Comparison of ENCODE assay signal across 19 cellular contexts in the genomic region with DNA sequence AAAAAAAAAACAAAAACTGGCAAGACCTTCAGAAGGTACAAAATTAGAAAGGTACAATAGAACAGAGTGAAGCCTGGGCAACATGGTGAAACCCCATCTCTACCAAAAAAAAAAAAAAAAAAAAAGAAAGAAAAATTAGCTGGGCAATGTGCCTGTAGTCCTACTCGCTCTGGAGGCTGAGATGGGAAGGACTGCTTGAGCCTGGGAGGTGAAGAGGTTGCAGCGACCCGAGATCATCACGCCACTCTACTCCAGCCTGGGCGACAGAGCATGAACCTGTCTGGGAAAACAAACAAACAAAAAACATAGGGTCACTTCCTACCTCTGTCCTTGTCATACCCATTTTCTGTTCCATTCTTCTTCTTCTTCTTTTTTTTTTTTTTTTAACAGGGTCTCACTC. TPM values are rescaled to one million over a fixed set of nuclear protein-coding genes. Genes with fewer than 3 reads are reported as not detected.
DNase-seq lines count a peak whose midpoint lies in the region; ATAC-seq and TF ChIP-seq lines count a peak whose summit lies in the region.
"Had no signal": no experiment of that assay in that cellular context is flagged by ENCODE, and none has a peak within 500 bp of the region (broad histone marks: within the 10 kb centered on the region; RNA-seq: fewer than 3 reads in every experiment).

No MANE protein-coding gene starts in this region.

- no peaks in the 10 kb centered on the region for H3F3A ChIP-seq in PC-9 (ENCODE audit: insufficient read depth, low read depth)

- no peak for DNase-seq in AG04450 (ENCODE audit: low read depth, low spot score)
- no peak for DNase-seq in PC-9
- DNase-seq in esophagus squamous epithelium (lab: John Stamatoyannopoulos, UW): no peak
- DNase-seq in sigmoid colon: no peak
- DNase-seq in Karpas-422: no peak
- DNase-seq in HuH-7 (ENCODE audit: low spot score): no peak
- no peak for DNase-seq in activated T-cell treated with anti-CD3 and anti-CD28 coated beads, Interleukin-2, amount 50 U/mL, for 48 hours
- DNase-seq: activated CD4-positive, CD25-positive, alpha-beta regulatory T cell treated with anti-CD3 and anti-CD28 coated beads, Interleukin-2, amount 50 U/mL, for 72 hours; activated CD8-positive, alpha-beta memory T cell treated with anti-CD3 and anti-CD28 coated beads, Interleukin-2, amount 50 U/mL, for 48 hours; GDM1; left colon; mucosa of descending colon; NCI-H1436; NCI-H226; pancreas; stimulated activated naive CD4-positive, alpha-beta T cell had no signal

- CTCF ChIA-PET in AG04450 (lab: Charles Lee) (interaction anchor here (0.6 to 2.2 kb wide), 2 partner anchors 20 to 125 kb away, joined by 3 to 11 read pairs; no protein-coding TSS in a partner anchor), PC-9 (lab: Charles Lee) (no interaction called here)

- no peak for TF ChIP-seq EP300 in sigmoid colon (IDR thresholded peaks at IDR 0.05)

- H4K20me1 ChIP-seq in PC-9 (ENCODE audit: insufficient read depth): no peaks in the 10 kb centered on the region
- H4K20me1 ChIP-seq in Karpas-422 (ENCODE audit: insufficient read depth, low read depth, low read length): no peaks in the 10 kb centered on the region

- no peak overlapping the region for H3K4me2 ChIP-seq in PC-9
- no peak overlapping the region for H3K4me2 ChIP-seq in Karpas-422 (ENCODE audit: low read depth, low read length, poor library complexity, severe bottlenecking)
- H3K4me2 ChIP-seq: KMS-11 had no signal

- intact Hi-C loops in PC-9 (cut with micrococcal nuclease; ENCODE audit: unreplicated experiment) (loop anchor here (5.0 kb wide), 1 partner anchor 45 kb away; the partner anchor contains the start of gene DLG5), esophagus squamous epithelium (cut with DNase I) (loop anchor here (10.0 kb wide), 1 partner anchor 127 kb away; no protein-coding TSS in a partner anchor), sigmoid colon (cut with DNase I) (loop anchor here (10.0 kb wide), 1 partner anchor 97 kb away; no protein-coding TSS in a partner anchor)

- no peak for TF ChIP-seq CTCF in AG04450 (IDR thresholded peaks at IDR 0.05; ENCODE audit: low read depth, low read length)
- no peak for TF ChIP-seq CTCF in PC-9 (conservative IDR thresholded peaks at IDR 0.05)
- TF ChIP-seq CTCF in esophagus squamous epithelium (IDR thresholded peaks at IDR 0.05): no peak
- no peak for TF ChIP-seq CTCF in sigmoid colon (IDR thresholded peaks at IDR 0.05)

- H3K27me3 ChIP-seq in AG04450 (ENCODE audit: control insufficient read depth, insufficient read depth, low read length) (no peaks in the 10 kb centered on the region), PC-9 (ENCODE audit: insufficient read depth, low read depth) (no peaks in the 10 kb centered on the region), esophagus squamous epithelium (no peaks in the 10 kb centered on the region), sigmoid colon (no peaks in the 10 kb centered on the region), Karpas-422 (ENCODE audit: low read length) (no peaks in the 10 kb centered on the region)
- H3K27me3 ChIP-seq: pancreas had no signal

- TSS peak; percentile 16 for BruUV-seq in PC-9 (replicated peaks; lab: Mats Ljungman, UMichigan)

- H3K4me3 ChIP-seq in AG04450 (ENCODE audit: low read depth, low read length): no peak overlapping the region
- H3K4me3 ChIP-seq in PC-9: no peak overlapping the region
- no peak overlapping the region for H3K4me3 ChIP-seq in esophagus squamous epithelium
- no peak overlapping the region for H3K4me3 ChIP-seq in sigmoid colon
- H3K4me3 ChIP-seq in Karpas-422 (ENCODE audit: low read length): no peak overlapping the region
- H3K4me3 ChIP-seq: mucosa of descending colon, pancreas had no signal

- no peaks in the 10 kb centered on the region for H3K9me2 ChIP-seq in PC-9 (ENCODE audit: insufficient read depth)
- no peaks in the 10 kb centered on the region for H3K9me2 ChIP-seq in Karpas-422 (replicated peaks; ENCODE audit: insufficient read depth, low read length)

- H3K36me3 ChIP-seq in PC-9 (ENCODE audit: low read depth) (no peaks in the 10 kb centered on the region), esophagus squamous epithelium (peaks cover 3 to 22% (median 3%) of the 10 kb centered on the region in 3 donors), sigmoid colon (peaks cover 2 to 7% (median 4%) of the 10 kb centered on the region in 4 donors), Karpas-422 (ENCODE audit: insufficient read depth, low read length) (peaks cover 2% of the 10 kb centered on the region; the same call in 1 of the 2 replicates)

- peaks cover 5% of the 10 kb centered on the region; the same call in 1 of the 2 replicates for H3K4me1 ChIP-seq in PC-9 (replicated peaks; ENCODE audit: insufficient read depth)
- peaks cover 0 to 24% (median 3%) of the 10 kb centered on the region in 3 donors for H3K4me1 ChIP-seq in esophagus squamous epithelium
- H3K4me1 ChIP-seq in sigmoid colon: peaks cover 0 to 64% (median 57%) of the 10 kb centered on the region in 4 donors
- no peaks in the 10 kb centered on the region for H3K4me1 ChIP-seq in Karpas-422 (ENCODE audit: low read length)

- H3K27ac ChIP-seq in AG04450 (ENCODE audit: low read depth, low read length): peak overlapping the region; percentile 82
- H3K27ac ChIP-seq in PC-9: no peak overlapping the region
- peak overlapping the region; percentile 18 to 79 (median 60) for H3K27ac ChIP-seq in esophagus squamous epithelium
- peak overlapping the region; percentile 79 to 93 (median 90) for H3K27ac ChIP-seq in sigmoid colon
- H3K27ac ChIP-seq in Karpas-422 (ENCODE audit: low read length): no peak overlapping the region
- H3K27ac ChIP-seq: KMS-11 had no signal

- ATAC-seq in HG02938 (IDR thresholded peaks at IDR 0.05; ENCODE audit: unreplicated experiment): no peak
- ATAC-seq: activated naive CD4-positive, alpha-beta T cell treated with anti-CD3 and anti-CD28 coated beads, Interleukin-2, amount 50 U/mL, for 72 hours; left colon had no signal

- H3K9me3 ChIP-seq in AG04450 (ENCODE audit: control insufficient read depth, insufficient read depth, low read length) (no peaks in the 10 kb centered on the region), PC-9 (ENCODE audit: insufficient read depth, low read depth) (no peaks in the 10 kb centered on the region), esophagus squamous epithelium (no peaks in the 10 kb centered on the region), sigmoid colon (no peaks in the 10 kb centered on the region), Karpas-422 (ENCODE audit: low read length) (no peaks in the 10 kb centered on the region)
- H3K9me3 ChIP-seq: mucosa of descending colon, pancreas had no signal

- WGBS in esophagus squamous epithelium, 2 donors: 76 to 77% methylated on average over 5 of the region's 5 CpGs
- 93 to 94% methylated on average over 5 of the region's 5 CpGs for WGBS in sigmoid colon, 2 donors

- POLR2A ChIA-PET in AG04450 (lab: Yijun Ruan, JAX) (interaction anchor here (0.6 to 1.3 kb wide), 3 partner anchors 31 to 69 kb away, joined by 3 to 4 read pairs (median 4); partner anchors contain the start of gene DLG5), PC-9 (lab: Charles Lee; ENCODE audit: unreplicated experiment) (interaction anchor here (0.7 kb wide), 1 partner anchor 338 kb away, joined by 6 read pairs; no protein-coding TSS in a partner anchor)

- H3K79me2 ChIP-seq in PC-9 (ENCODE audit: low read depth) (no peaks in the 10 kb centered on the region), Karpas-422 (ENCODE audit: low read length) (no peaks in the 10 kb centered on the region)

- no peak overlapping the region for H3K9ac ChIP-seq in Karpas-422 (ENCODE audit: low read length)
- H3K9ac ChIP-seq: KMS-11 had no signal

- H2AFZ ChIP-seq in PC-9: no peak overlapping the region
- no peak overlapping the region for H2AFZ ChIP-seq in Karpas-422 (ENCODE audit: low read length)

- no peak for TF ChIP-seq POLR2A in esophagus squamous epithelium (IDR thresholded peaks at IDR 0.05)
- no peak for TF ChIP-seq POLR2A in sigmoid colon (IDR thresholded peaks at IDR 0.05)

RNA-seq across cellular contexts. Expression of gene DLG5, which starts 45.6 kb away (rescaled TPM):
- polyA plus RNA-seq in AG04450 (2011; rRNA removed) (16.3 and 21.9 TPM in 2 replicates), sigmoid colon (10 to 100 TPM in 1 of 3 donors, 1 to 10 TPM in 2; 6.0 to 20.3 (median 7.2) TPM)
- 37.3 and 43.2 TPM in 2 replicates for polyA minus RNA-seq in AG04450 (2011; rRNA and poly(A)+ RNA removed)
- total RNA-seq in PC-9 (2021) (75.5 and 81.7 TPM in 2 replicates), esophagus squamous epithelium (10 to 100 TPM; 34.1 to 50.9 (median 41.3) TPM), sigmoid colon (10 to 100 TPM; 41.0 to 78.1 (median 49.4) TPM)
- 0.19 and 0.43 TPM in 2 replicates for total RNA-seq in Karpas-422 (2014; rRNA removed; shearing (Covaris generic); ENCODE audit: low replicate concordance)

RNA-seq across cellular contexts. Expression of gene POLR3A, which starts 57.2 kb away (rescaled TPM):
- polyA plus RNA-seq in AG04450 (2011; rRNA removed): 15.9 and 16.3 TPM in 2 replicates
- 43.0 and 49.7 TPM in 2 replicates for polyA minus RNA-seq in AG04450 (2011; rRNA and poly(A)+ RNA removed)
- 13.1 and 14.9 TPM in 2 replicates for total RNA-seq in PC-9 (2021)
- total RNA-seq in esophagus squamous epithelium: 10 to 100 TPM in 3 of 4 donors, 1 to 10 TPM in 1; 8.3 to 13.5 (median 12.0) TPM
- total RNA-seq in sigmoid colon: 10 to 100 TPM in 2 of 4 donors, 1 to 10 TPM in 2; 9.6 to 13.0 (median 11.0) TPM
- 1 to 10 TPM; 1.6 to 7.7 (median 2.4) TPM for polyA plus RNA-seq in sigmoid colon
- total RNA-seq in Karpas-422 (2014; rRNA removed; shearing (Covaris generic); ENCODE audit: low replicate concordance): 17.7 and 25.5 TPM in 2 replicates

Comparison
In these comparisons a context has a peak if more than half of its experiments do, and no peak if none do; other contexts are left out.
1. H3K27ac ChIP-seq: peak in AG04450 (single experiment), esophagus squamous epithelium (4 of 4) and sigmoid colon (4 of 4); none in PC-9 (single experiment) and Karpas-422 (single experiment).
2. RNA of gene DLG5, which starts 45.6 kb away (total RNA-seq): 75.5 to 81.7 TPM in PC-9, 41.0 to 78.1 TPM in sigmoid colon and 34.1 to 50.9 TPM in esophagus squamous epithelium; 0.19 to 0.43 TPM in Karpas-422; every median in the first group is over 10 times any median in the second.